ENCODE assay signal across 14 cellular contexts in the genomic region with DNA sequence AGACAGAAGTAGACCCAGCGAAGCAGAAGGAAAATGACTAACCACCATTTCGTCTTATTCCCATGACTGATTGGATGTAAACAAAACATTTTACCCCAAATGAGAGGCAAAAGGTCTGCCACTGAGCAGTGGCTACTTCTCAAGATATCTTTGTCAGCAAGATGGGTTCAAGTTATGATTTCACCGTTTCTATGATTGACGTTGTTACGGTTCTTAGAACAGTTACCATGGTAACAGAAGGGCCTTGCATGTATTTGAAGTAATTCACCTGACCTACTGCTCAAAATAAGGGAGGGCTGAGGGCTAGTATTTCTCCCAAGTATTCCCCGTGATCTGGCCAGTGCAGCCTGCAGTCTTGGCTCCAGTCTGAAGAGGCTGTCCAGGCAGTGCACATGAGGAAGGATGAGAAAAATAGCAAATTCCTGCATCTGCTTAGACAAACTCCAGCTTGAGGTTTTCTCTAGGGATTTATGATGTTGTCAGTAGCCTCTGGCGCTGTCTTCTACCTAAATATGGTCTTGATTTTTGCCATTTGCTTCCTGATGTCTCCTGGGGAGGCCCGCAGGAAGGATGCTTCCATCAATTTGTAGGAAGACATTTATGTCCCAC.
DNase-seq lines count a peak whose midpoint lies in the region; TF ChIP-seq lines count a peak whose summit lies in the region.
"Had no signal": no experiment of that assay in that cellular context is flagged by ENCODE, and none has a peak within 500 bp of the region (broad histone marks: within the 10 kb centered on the region; RNA-seq: fewer than 3 reads in every experiment).

No MANE protein-coding gene starts in this region.

- TF ChIP-seq POLR2A in uterus (IDR thresholded peaks at IDR 0.05) = no peak

- H3K79me2 ChIP-seq in OCI-LY3 (ENCODE audit: low read length) = no peaks in the 10 kb centered on the region

- H3K4me3 ChIP-seq in OCI-LY3 (ENCODE audit: low read length) (no peak overlapping the region), uterus (no peak overlapping the region)
- H3K4me3 ChIP-seq: GM23338, HAP-1 had no signal

- H3K9me3 ChIP-seq in OCI-LY3 (ENCODE audit: insufficient read depth, low read length) = no peaks in the 10 kb centered on the region
- no peaks in the 10 kb centered on the region for H3K9me3 ChIP-seq in uterus
- H3K9me3 ChIP-seq: HAP-1 had no signal

- intact Hi-C loops in uterus (cut with DNase I; ENCODE audit: low total_unique reads) = no loop called here

- H3K27ac ChIP-seq in OCI-LY3 (ENCODE audit: low read length) = peak overlapping the region; percentile 92; the same call in 1 of the 2 replicates
- peak overlapping the region; percentile 7 to 69 for H3K27ac ChIP-seq in uterus

- H3K36me3 ChIP-seq in OCI-LY3 (replicated peaks; ENCODE audit: low read depth, low read length) (peaks cover 9% of the 10 kb centered on the region), uterus (no peaks in the 10 kb centered on the region)
- H3K36me3 ChIP-seq: HAP-1 had no signal

- H3K27me3 ChIP-seq in OCI-LY3 (ENCODE audit: low read depth, low read length) (no peaks in the 10 kb centered on the region), uterus (no peaks in the 10 kb centered on the region)

- H2AFZ ChIP-seq in OCI-LY3 (ENCODE audit: low read depth, low read length) = no peak overlapping the region
- H2AFZ ChIP-seq: GM23338 had no signal

- H3K9ac ChIP-seq in OCI-LY3 (ENCODE audit: low read length) = no peak overlapping the region

- H4K20me1 ChIP-seq in OCI-LY3 (ENCODE audit: insufficient read depth, low read length) = no peaks in the 10 kb centered on the region

- peak overlapping the region; percentile 11; the same call in 1 of the 2 replicates for H3K4me2 ChIP-seq in OCI-LY3 (ENCODE audit: low read length)
- H3K4me2 ChIP-seq: GM23338 had no signal

- no peak for TF ChIP-seq CTCF in OCI-LY3 (IDR thresholded peaks at IDR 0.05; ENCODE audit: low read depth, low read length)
- no peak for TF ChIP-seq CTCF in uterus (IDR thresholded peaks at IDR 0.05)

- DNase-seq in NCI-H2171 (lab: John Stamatoyannopoulos, UW) (peak; percentile 38), NCI-H2171 treated with DMSO at 0.1 percent for 48 hours (lab: John Stamatoyannopoulos, UW) (no peak), left kidney (ENCODE audit: low read depth, low spot score) (peak; percentile 19), uterus (peak; percentile 25 to 36), NCI-H526 (lab: John Stamatoyannopoulos, UW) (no peak), activated gamma-delta T cell treated with Interleukin-2 at 50 U/mL for 16 hours (no peak)
- DNase-seq: DND-41, Kasumi-1, NCI-H1694, NCI-H345, Right ventricle myocardium superior had no signal

- H3K4me1 ChIP-seq in OCI-LY3 (ENCODE audit: low read length) = peaks cover 83% of the 10 kb centered on the region
- no peaks in the 10 kb centered on the region for H3K4me1 ChIP-seq in uterus

Comparison
In these comparisons a context has a peak if more than half of its experiments do, and no peak if none do; other contexts are left out.
1. DNase-seq: peak in NCI-H2171 (single experiment), left kidney (single experiment) and uterus (2 of 2); none in NCI-H2171 treated with DMSO at 0.1 percent for 48 hours (single experiment), NCI-H526 (0 of 2) and activated gamma-delta T cell treated with Interleukin-2 at 50 U/mL for 16 hours (single experiment).